ENCODE assay signal across 10 cellular contexts in genomic region chr17:79950711-79951110, GRCh38.
DNase-seq lines count a peak whose midpoint lies in the region; FAIRE-seq and TF ChIP-seq lines count a peak whose summit lies in the region.
"Had no signal": no experiment of that assay in that cellular context is flagged by ENCODE, and none has a peak within 500 bp of the region (broad histone marks: within the 10 kb centered on the region; RNA-seq: fewer than 3 reads in every experiment).

No MANE protein-coding gene starts in this region.

- no peaks in the 10 kb centered on the region for H3K27me3 ChIP-seq in neural cell (ENCODE audit: insufficient read depth, low read depth, low read length)

- H2AFZ ChIP-seq in neural cell (ENCODE audit: low read depth, low read length), result no peak overlapping the region

- peak; percentile 38 for TF ChIP-seq RAD21 in neural cell (conservative IDR thresholded peaks at IDR 0.05)

- no peaks in the 10 kb centered on the region for H3K9me2 ChIP-seq in neural cell (ENCODE audit: insufficient read depth, low read length)

- H3K9me3 ChIP-seq in neural cell (ENCODE audit: low read length), result no peaks in the 10 kb centered on the region

- H3K79me2 ChIP-seq in neural cell (replicated peaks; ENCODE audit: insufficient read depth, low read length), result no peaks in the 10 kb centered on the region

- peak; percentile 99 for FAIRE-seq in A204.1 (lab: Jason Lieb, UNC)

- H3K36me3 ChIP-seq in neural cell (ENCODE audit: insufficient read depth, low read length), result no peaks in the 10 kb centered on the region

- no peak for TF ChIP-seq EP300 in neural cell (conservative IDR thresholded peaks at IDR 0.05; ENCODE audit: poor library complexity, severe bottlenecking)

- peak overlapping the region; percentile 47 for H3K4me2 ChIP-seq in neural cell (ENCODE audit: low read length)

- peaks cover 18% of the 10 kb centered on the region for H3F3A ChIP-seq in neural cell (ENCODE audit: insufficient read depth, low read length, poor library complexity, severe bottlenecking)

- peak overlapping the region; percentile 73 for H3K9ac ChIP-seq in neural cell (ENCODE audit: low read length)

- DNase-seq in NCI-H2227 (lab: John Stamatoyannopoulos, UW; ENCODE audit: unreplicated experiment) (peak; percentile 75), epidermal melanocyte (ENCODE audit: insufficient read length, low spot score) (peak; percentile 85), NCI-H510A (lab: John Stamatoyannopoulos, UW) (no peak), NCI-H446 (lab: John Stamatoyannopoulos, UW) (no peak)
- no peak for DNase-seq in effector CD4-positive, alpha-beta T cell
- DNase-seq in stimulated activated CD4-positive, alpha-beta T cell treated with anti-CD3 and anti-CD28 coated beads, Interleukin-1b, Interleukin-23, amount 100 ng/mL, for 48 hours, result no peak
- DNase-seq: activated CD4-positive, CD25-positive, alpha-beta regulatory T cell; activated naive CD4-positive, alpha-beta T cell had no signal

- TF ChIP-seq CTCF in neural cell (IDR thresholded peaks at IDR 0.05; ENCODE audit: poor library complexity, severe bottlenecking), result peak; percentile 41

- peak overlapping the region; percentile 87 for H3K27ac ChIP-seq in neural cell (ENCODE audit: low read length)

- H3K4me3 ChIP-seq in neural cell (ENCODE audit: low read length), result peak overlapping the region; percentile 62

- no peaks in the 10 kb centered on the region for H4K20me1 ChIP-seq in neural cell (ENCODE audit: insufficient read depth)

TF ChIP-seq in neural cell, 6 proteins besides CTCF, POLR2A, EP300 and RAD21:
- TF ChIP-seq EZH2 (IDR thresholded peaks at IDR 0.05; ENCODE audit: borderline replicate concordance, insufficient read depth, low read length, poor library complexity, severe bottlenecking) (no peak), TAF1 (IDR thresholded peaks at IDR 0.05; ENCODE audit: low read depth) (peak; percentile 33), MXI1 (conservative IDR thresholded peaks at IDR 0.05; ENCODE audit: poor library complexity, severe bottlenecking) (peak; percentile 32), SMC3 (conservative IDR thresholded peaks at IDR 0.05; ENCODE audit: poor library complexity) (peak; percentile 21), POLR2AphosphoS5 (IDR thresholded peaks at IDR 0.05) (peak; percentile 53)
- TF ChIP-seq, protein P1, sequence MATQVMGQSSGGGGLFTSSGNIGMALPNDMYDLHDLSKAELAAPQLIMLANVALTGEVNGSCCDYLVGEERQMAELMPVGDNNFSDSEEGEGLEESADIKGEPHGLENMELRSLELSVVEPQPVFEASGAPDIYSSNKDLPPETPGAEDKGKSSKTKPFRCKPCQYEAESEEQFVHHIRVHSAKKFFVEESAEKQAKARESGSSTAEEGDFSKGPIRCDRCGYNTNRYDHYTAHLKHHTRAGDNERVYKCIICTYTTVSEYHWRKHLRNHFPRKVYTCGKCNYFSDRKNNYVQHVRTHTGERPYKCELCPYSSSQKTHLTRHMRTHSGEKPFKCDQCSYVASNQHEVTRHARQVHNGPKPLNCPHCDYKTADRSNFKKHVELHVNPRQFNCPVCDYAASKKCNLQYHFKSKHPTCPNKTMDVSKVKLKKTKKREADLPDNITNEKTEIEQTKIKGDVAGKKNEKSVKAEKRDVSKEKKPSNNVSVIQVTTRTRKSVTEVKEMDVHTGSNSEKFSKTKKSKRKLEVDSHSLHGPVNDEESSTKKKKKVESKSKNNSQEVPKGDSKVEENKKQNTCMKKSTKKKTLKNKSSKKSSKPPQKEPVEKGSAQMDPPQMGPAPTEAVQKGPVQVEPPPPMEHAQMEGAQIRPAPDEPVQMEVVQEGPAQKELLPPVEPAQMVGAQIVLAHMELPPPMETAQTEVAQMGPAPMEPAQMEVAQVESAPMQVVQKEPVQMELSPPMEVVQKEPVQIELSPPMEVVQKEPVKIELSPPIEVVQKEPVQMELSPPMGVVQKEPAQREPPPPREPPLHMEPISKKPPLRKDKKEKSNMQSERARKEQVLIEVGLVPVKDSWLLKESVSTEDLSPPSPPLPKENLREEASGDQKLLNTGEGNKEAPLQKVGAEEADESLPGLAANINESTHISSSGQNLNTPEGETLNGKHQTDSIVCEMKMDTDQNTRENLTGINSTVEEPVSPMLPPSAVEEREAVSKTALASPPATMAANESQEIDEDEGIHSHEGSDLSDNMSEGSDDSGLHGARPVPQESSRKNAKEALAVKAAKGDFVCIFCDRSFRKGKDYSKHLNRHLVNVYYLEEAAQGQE (IDR thresholded peaks at IDR 0.05; ENCODE audit: borderline replicate concordance), result peak; percentile 16

Comparison
In these comparisons a context has a peak if more than half of its experiments do, and no peak if none do; other contexts are left out.
1. DNase-seq: peak in NCI-H2227 (single experiment) and epidermal melanocyte (single experiment); none in effector CD4-positive, alpha-beta T cell (single experiment), NCI-H510A (single experiment), NCI-H446 (0 of 2) and stimulated activated CD4-positive, alpha-beta T cell treated with anti-CD3 and anti-CD28 coated beads, Interleukin-1b, Interleukin-23, amount 100 ng/mL, for 48 hours (single experiment).